20 cellular contexts compared by ENCODE assay signal in the genomic region with DNA sequence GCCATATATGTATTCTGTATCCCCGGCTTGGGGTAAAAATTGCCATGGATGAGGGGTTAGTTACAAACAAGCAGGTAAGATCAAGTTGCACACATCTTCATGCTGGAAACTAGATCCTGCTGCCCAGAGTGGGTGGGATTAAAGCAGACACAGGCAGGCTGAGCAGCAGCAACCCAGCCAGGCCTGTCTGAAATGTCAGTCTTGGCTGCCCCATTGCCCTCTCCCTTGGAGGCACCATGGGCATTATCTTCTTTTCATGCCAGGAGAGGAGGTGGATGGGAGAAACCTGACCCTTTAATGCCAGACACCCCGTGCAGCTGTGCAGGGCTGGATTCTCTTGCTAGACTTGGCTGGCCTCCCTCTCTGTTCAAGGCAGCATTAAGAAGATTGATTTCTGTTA.
"Had no signal": no experiment of that assay in that cellular context is flagged by ENCODE, and none has a peak within 500 bp of the region (broad histone marks: within the 10 kb centered on the region; RNA-seq: fewer than 3 reads in every experiment).

No MANE protein-coding gene starts in this region.

- H3K4me3 Mint-ChIP-seq: natural killer cell; neural crest cell; stimulated activated naive B cell treated with anti-CD40 and anti-IgM and Interleukin-4, amounts not matched to agents 10 μg/mL and 1 μg/mL and 100 μg/mL, for 72 hours; stimulated activated naive CD8-positive, alpha-beta T cell treated with anti-CD3 and anti-CD28 coated beads, Interleukin-15, amount 100 ng/mL, for 72 hours had no signal

- H3K36me3 ChIP-seq: heart right ventricle, right atrium auricular region, sigmoid colon, tibial nerve, upper lobe of right lung had no signal

- H3K4me1 Mint-ChIP-seq: natural killer cell; neural crest cell; stimulated activated naive B cell treated with anti-CD40 and anti-IgM and Interleukin-4, amounts not matched to agents 10 μg/mL and 1 μg/mL and 100 μg/mL, for 72 hours had no signal

- H3K9me3 Mint-ChIP-seq: natural killer cell; neural crest cell; stimulated activated naive CD8-positive, alpha-beta T cell treated with anti-CD3 and anti-CD28 coated beads, Interleukin-15, amount 100 ng/mL, for 72 hours had no signal

- H3K27me3 ChIP-seq: heart right ventricle, right atrium auricular region, sigmoid colon, testis, tibial nerve, upper lobe of right lung had no signal

- H3K36me3 Mint-ChIP-seq: natural killer cell; stimulated activated naive B cell treated with anti-CD40 and anti-IgM and Interleukin-4, amounts not matched to agents 10 μg/mL and 1 μg/mL and 100 μg/mL, for 72 hours had no signal

- DNase-seq: dermis blood vessel endothelial cell; effector CD4-positive, alpha-beta T cell; heart right ventricle; hypothalamus; kidney glomerular epithelial cell; mucosa of descending colon; natural killer cell; posterior cingulate gyrus; sigmoid colon; stimulated activated CD4-positive, alpha-beta T cell treated with anti-CD3 and anti-CD28 coated beads, Interleukin-2, amount 100 ng/mL, for 24 hours; stimulated activated CD4-positive, alpha-beta T cell treated with anti-CD3 and anti-CD28 coated beads, Interleukin-4, amount 100 ng/mL, for 4 hours; stimulated activated naive B cell treated with anti-CD40 and anti-IgM and Interleukin-4, amounts not matched to agents 10 μg/mL and 1 μg/mL and 100 μg/mL, for 72 hours; stimulated activated naive CD8-positive, alpha-beta T cell treated with anti-CD3 and anti-CD28 coated beads, Interleukin-15, amount 100 ng/mL, for 72 hours; testis; upper lobe of right lung had no signal

- H3K27ac Mint-ChIP-seq: natural killer cell; stimulated activated naive B cell treated with anti-CD40 and anti-IgM and Interleukin-4, amounts not matched to agents 10 μg/mL and 1 μg/mL and 100 μg/mL, for 72 hours; stimulated activated naive CD8-positive, alpha-beta T cell treated with anti-CD3 and anti-CD28 coated beads, Interleukin-15, amount 100 ng/mL, for 72 hours had no signal

- H3K27ac ChIP-seq: heart right ventricle, right atrium auricular region, sigmoid colon, skin epidermis, testis, tibial nerve, upper lobe of right lung had no signal

- H3K4me3 ChIP-seq: heart right ventricle, mucosa of descending colon, right atrium auricular region, sigmoid colon, skin epidermis, testis, tibial nerve, upper lobe of right lung had no signal

- ATAC-seq: heart right ventricle; left lobe of liver; mucosa of descending colon; natural killer cell; stimulated activated naive B cell treated with anti-CD40 and anti-IgM and Interleukin-4, amounts not matched to agents 10 μg/mL and 1 μg/mL and 100 μg/mL, for 72 hours; stimulated activated naive CD8-positive, alpha-beta T cell treated with anti-CD3 and anti-CD28 coated beads, Interleukin-15, amount 100 ng/mL, for 72 hours; upper lobe of right lung had no signal

- H3K9me3 ChIP-seq: heart right ventricle, mucosa of descending colon, right atrium auricular region, sigmoid colon, testis, tibial nerve, upper lobe of right lung had no signal

- H3K4me1 ChIP-seq: heart right ventricle, right atrium auricular region, sigmoid colon, testis, tibial nerve, upper lobe of right lung had no signal
